Comparison of ENCODE assay signal across 1 cellular context in genomic region chr18:8776013-8776515, GRCh38.
TF ChIP-seq lines count a peak whose summit lies in the region.

No MANE protein-coding gene starts in this region.

TF ChIP-seq in IMR-90, 13 proteins besides CTCF, POLR2A, EP300 and RAD21:
- TF ChIP-seq USF2 (IDR thresholded peaks at IDR 0.05; ENCODE audit: low read depth, low read length) (no peak), FOS (IDR thresholded peaks at IDR 0.05; ENCODE audit: low read depth, low read length) (no peak), SMC3 (IDR thresholded peaks at IDR 0.05; ENCODE audit: low read depth, low read length) (no peak), MAFK (IDR thresholded peaks at IDR 0.05; ENCODE audit: low read depth, low read length) (no peak), RFX5 (IDR thresholded peaks at IDR 0.05; ENCODE audit: low read depth, low read length) (no peak), RCOR1 (IDR thresholded peaks at IDR 0.05; ENCODE audit: insufficient replicate concordance, low read length) (no peak), CEBPB (IDR thresholded peaks at IDR 0.05; ENCODE audit: low read depth, low read length) (no peak), BHLHE40 (IDR thresholded peaks at IDR 0.05; ENCODE audit: low read depth, low read length) (no peak), ELK1 (IDR thresholded peaks at IDR 0.05; ENCODE audit: borderline replicate concordance, low read depth, low read length) (no peak), MAZ (IDR thresholded peaks at IDR 0.05; ENCODE audit: borderline replicate concordance, low read depth, low read length) (no peak), CHD1 (IDR thresholded peaks at IDR 0.05; ENCODE audit: low read depth, low read length) (no peak), NFE2L2 (IDR thresholded peaks at IDR 0.05; ENCODE audit: low read depth, low read length) (no peak), MXI1 (IDR thresholded peaks at IDR 0.05; ENCODE audit: borderline replicate concordance, low read depth, low read length) (no peak)
TF ChIP-seq in IMR-90: peak in this region for 0.
